1 cellular context compared by ENCODE assay signal in the genomic region with DNA sequence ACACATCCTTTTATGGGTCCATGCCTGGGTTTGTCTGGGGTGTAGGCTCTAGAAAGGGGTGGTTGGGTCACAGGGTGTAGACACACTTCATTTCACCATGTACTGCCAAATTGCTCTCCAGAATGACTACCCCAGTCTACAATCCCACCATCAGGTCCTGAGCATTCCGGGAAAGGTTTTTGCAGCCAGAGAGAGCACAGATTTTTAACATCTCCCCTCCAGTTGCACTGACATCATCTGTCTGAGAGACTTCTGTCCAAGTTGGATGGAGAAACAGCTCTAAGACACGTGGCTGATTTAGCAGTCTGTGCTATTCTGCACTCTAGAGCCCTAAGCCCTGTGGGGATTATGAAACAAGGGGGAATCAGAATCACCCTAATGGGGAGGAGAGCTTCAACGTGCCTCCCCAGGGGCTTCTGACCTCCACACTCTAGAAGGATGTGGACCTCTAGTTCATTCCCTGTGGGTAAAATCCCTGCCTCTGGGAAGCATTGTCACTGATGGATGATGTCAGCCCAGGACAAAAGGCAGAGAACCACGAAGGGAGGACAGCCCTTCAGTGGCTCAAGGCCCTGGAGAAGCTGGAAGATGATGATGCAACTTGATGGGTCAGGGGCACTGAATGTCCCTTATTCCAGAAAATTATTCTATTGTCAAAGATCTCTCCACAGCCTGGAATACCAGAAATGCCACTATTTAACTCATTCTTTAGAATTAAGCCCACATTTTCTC.
TF ChIP-seq lines count a peak whose summit lies in the region.

No MANE protein-coding gene starts in this region.

TF ChIP-seq in WTC11, 78 proteins besides CTCF, POLR2A, EP300 and RAD21 (continued from another document):
- TF ChIP-seq NR2C2 (CRISPR knock-in tag; IDR thresholded peaks at IDR 0.05) (no peak), ELF4 (CRISPR knock-in tag; IDR thresholded peaks at IDR 0.05; ENCODE audit: low read depth) (no peak)
